14 cellular contexts compared by ENCODE assay signal in genomic region chr1:240831191-240831631, GRCh38.
DNase-seq lines count a peak whose midpoint lies in the region; ATAC-seq, FAIRE-seq and TF ChIP-seq lines count a peak whose summit lies in the region.
"Had no signal": no experiment of that assay in that cellular context is flagged by ENCODE, and none has a peak within 500 bp of the region (broad histone marks: within the 10 kb centered on the region; RNA-seq: fewer than 3 reads in every experiment).

No MANE protein-coding gene starts in this region.

- TF ChIP-seq CTCF in brain microvascular endothelial cell (IDR thresholded peaks at IDR 0.05; ENCODE audit: low read depth, low read length, missing control alignments), result peak; percentile 2

- no peak for FAIRE-seq in frontal cortex (lab: Jason Lieb, UNC)
- FAIRE-seq: GM12878 had no signal

- peak overlapping the region; percentile 13 for H3K27ac ChIP-seq in brain microvascular endothelial cell
- H3K27ac ChIP-seq: HL-60, upper lobe of right lung had no signal

- ATAC-seq in HG02981 (IDR thresholded peaks at IDR 0.05; ENCODE audit: unreplicated experiment) (no peak), GM21529 (IDR thresholded peaks at IDR 0.05; ENCODE audit: unreplicated experiment) (no peak)
- ATAC-seq: GM12878, upper lobe of right lung had no signal

- H3K27me3 ChIP-seq in brain microvascular endothelial cell (replicated peaks), result no peaks in the 10 kb centered on the region
- H3K27me3 ChIP-seq: upper lobe of right lung had no signal

- H3K36me3 ChIP-seq in brain microvascular endothelial cell (replicated peaks), result no peaks in the 10 kb centered on the region
- H3K36me3 ChIP-seq: upper lobe of right lung had no signal

- in situ Hi-C loops in brain microvascular endothelial cell (cut with HindIII; ENCODE audit: low pct_ligation_motif_present, low sequenced_read_pairs), result no loop called here

- H3K4me3 ChIP-seq in brain microvascular endothelial cell (ENCODE audit: low read depth, low read length), result no peak overlapping the region
- H3K4me3 ChIP-seq: GM12878, upper lobe of right lung had no signal

- DNase-seq in AG08396 (ENCODE audit: low spot score), result peak; percentile 43
- peak; percentile 24 for DNase-seq in HT-29 (ENCODE audit: low spot score)
- DNase-seq in brain microvascular endothelial cell, result peak; percentile 64
- DNase-seq in kidney glomerular epithelial cell (lab: John Stamatoyannopoulos, UW), result peak; percentile 51
- no peak for DNase-seq in superior temporal gyrus (ENCODE audit: extremely low spot score)
- no peak for DNase-seq in frontal cortex (ENCODE audit: low spot score in 2 of 2)
- DNase-seq: activated CD4-positive, alpha-beta T cell treated with anti-CD3 and anti-CD28 coated beads for 4 hours; AML-193; endodermal cell; upper lobe of right lung had no signal

Comparison
In these comparisons a context has a peak if more than half of its experiments do, and no peak if none do; other contexts are left out.
1. DNase-seq: peak in AG08396 (single experiment), HT-29 (single experiment), brain microvascular endothelial cell (single experiment) and kidney glomerular epithelial cell (single experiment); none in superior temporal gyrus (single experiment) and frontal cortex (0 of 2).